ENCODE assay signal across 9 cellular contexts in genomic region chr6:41119508-41119907, GRCh38. TPM values are rescaled to one million over a fixed set of nuclear protein-coding genes. Genes with fewer than 3 reads are reported as not detected.
"Had no signal": no experiment of that assay in that cellular context is flagged by ENCODE, and none has a peak within 500 bp of the region (broad histone marks: within the 10 kb centered on the region; RNA-seq: fewer than 3 reads in every experiment).

No MANE protein-coding gene starts in this region.

- H3K4me1 ChIP-seq: HAP-1 had no signal

- H3K27ac Mint-ChIP-seq: HFFc6, IgD-negative memory B cell had no signal

- H2AFZ ChIP-seq: GM23248 had no signal

- ATAC-seq: HCT116 had no signal

- DNase-seq: GM23248, GOT3, H7, HFFc6 had no signal

- H3K9me3 ChIP-seq: HAP-1 had no signal

- H3K4me3 ChIP-seq: GM23248, HAP-1 had no signal

- H3K4me1 Mint-ChIP-seq: IgD-negative memory B cell had no signal

- H3K9me3 Mint-ChIP-seq: HFFc6 had no signal

- H3K27ac ChIP-seq: GM23248 had no signal

- H3K27me3 Mint-ChIP-seq: IgD-negative memory B cell had no signal

- H3K4me3 Mint-ChIP-seq: HFFc6, IgD-negative memory B cell had no signal

- H3K9ac ChIP-seq: GM23248 had no signal

- H3K36me3 ChIP-seq: HAP-1 had no signal

RNA-seq across cellular contexts. Expression of gene TREML1, which starts 34.6 kb away (rescaled TPM):
- total RNA-seq: GM23248, H4, H7, HFFc6, HT-29 had no signal
- polyA plus RNA-seq: GM23248 had no signal

RNA-seq across cellular contexts. Expression of gene TREM2, which starts 43.4 kb away (rescaled TPM):
- total RNA-seq: GM23248, H4, H7, HFFc6, HT-29 had no signal
- polyA plus RNA-seq: GM23248, IgD-negative memory B cell had no signal
